ENCODE assay signal across 22 cellular contexts in the genomic region with DNA sequence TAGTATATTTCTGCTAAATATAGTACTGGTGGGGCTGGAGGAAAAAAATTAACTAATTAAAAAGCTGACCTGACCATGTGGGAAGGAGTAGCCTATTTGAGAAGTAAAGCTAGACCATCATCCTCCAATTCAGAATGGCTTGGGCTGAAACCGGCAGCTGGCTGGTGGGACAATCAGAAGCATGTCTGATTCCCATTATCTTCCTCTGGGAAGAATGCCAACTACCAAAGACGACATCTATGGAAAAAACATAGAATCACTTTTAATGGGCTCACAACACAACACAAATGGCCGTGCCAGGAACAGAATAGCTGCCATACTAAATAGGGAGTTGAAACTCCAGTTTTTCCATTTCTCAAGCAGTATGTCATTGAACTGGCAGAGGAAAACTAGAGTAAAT.
DNase-seq lines count a peak whose midpoint lies in the region; ATAC-seq lines count a peak whose summit lies in the region.
"Had no signal": no experiment of that assay in that cellular context is flagged by ENCODE, and none has a peak within 500 bp of the region (broad histone marks: within the 10 kb centered on the region; RNA-seq: fewer than 3 reads in every experiment).

No MANE protein-coding gene starts in this region.

- no peak for ATAC-seq in GM21576 (IDR thresholded peaks at IDR 0.05; ENCODE audit: unreplicated experiment)
- ATAC-seq: left lobe of liver; natural killer cell treated with Interleukin-12 subunit alpha and Interleukin-12 subunit beta and Interleukin-15 and Interleukin-18, amount 100 ng/mL, for 72 hours; right lobe of liver; stimulated activated effector memory CD8-positive, alpha-beta T cell treated with anti-CD3 and anti-CD28 coated beads, Interleukin-12 subunit alpha, Interleukin-12 subunit beta, amount 100 ng/mL, for 72 hours had no signal

- DNase-seq in EH (ENCODE audit: low read depth) = peak; percentile 6
- peak; percentile 48 for DNase-seq in NCI-H1694 (lab: John Stamatoyannopoulos, UW)
- DNase-seq in NCI-H446 treated with DMSO at 0.1 percent for 48 hours (lab: John Stamatoyannopoulos, UW) = peak; percentile 73
- peak; percentile 7 for DNase-seq in globus pallidus (ENCODE audit: low spot score)
- DNase-seq in DMS 273 (lab: John Stamatoyannopoulos, UW; ENCODE audit: unreplicated experiment) = no peak
- DNase-seq in NCI-H2196 (lab: John Stamatoyannopoulos, UW; ENCODE audit: unreplicated experiment) = no peak
- DNase-seq: activated B cell treated with CpG ODN at 0.5 μM for 24 hours; activated CD4-positive, alpha-beta memory T cell treated with anti-CD3 and anti-CD28 coated beads for 36 hours; adrenal gland; CD4-positive, alpha-beta memory T cell; colonic mucosa; DND-41; H7; Karpas-422; midbrain; ovary; right lobe of liver; T-helper 9 cell had no signal

Comparison
In these comparisons a context has a peak if more than half of its experiments do, and no peak if none do; other contexts are left out.
1. DNase-seq: peak in EH (single experiment), NCI-H1694 (single experiment), NCI-H446 treated with DMSO at 0.1 percent for 48 hours (single experiment) and globus pallidus (single experiment); none in DMS 273 (single experiment) and NCI-H2196 (single experiment).